11 cellular contexts compared by ENCODE assay signal in the genomic region with DNA sequence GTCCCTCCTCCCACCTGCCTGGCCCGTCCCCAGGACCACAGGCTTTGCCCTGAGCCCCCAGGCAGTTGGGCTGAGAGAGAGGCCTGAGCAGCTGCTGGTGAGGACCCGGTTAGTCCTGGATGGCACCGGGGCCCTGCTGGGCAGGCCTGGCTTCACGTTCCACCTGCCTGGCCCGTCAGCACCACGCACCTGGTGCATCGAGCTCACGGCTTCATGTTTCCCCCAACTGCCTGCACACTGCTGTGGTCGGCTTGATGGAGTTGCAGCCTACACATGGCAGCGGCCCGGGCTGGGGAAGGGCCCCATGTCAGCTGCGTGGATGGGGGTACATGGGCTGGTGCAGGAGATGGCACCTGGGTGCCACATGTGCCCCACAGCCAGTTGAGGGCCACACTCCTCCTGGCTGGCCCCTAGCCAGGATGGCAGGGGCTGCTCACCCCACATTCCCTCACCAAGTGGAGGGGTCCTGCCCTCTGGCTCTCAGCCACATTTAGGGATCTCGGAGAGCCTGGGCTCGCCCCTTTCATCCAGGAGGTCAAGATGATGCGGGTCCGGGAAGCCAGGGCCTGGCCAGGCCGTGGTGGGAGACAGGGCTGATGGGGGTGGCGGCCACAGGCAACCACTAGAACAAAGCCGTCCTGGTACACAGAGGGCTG. TPM values are rescaled to one million over a fixed set of nuclear protein-coding genes. Genes with fewer than 3 reads are reported as not detected.
"Had no signal": no experiment of that assay in that cellular context is flagged by ENCODE, and none has a peak within 500 bp of the region (broad histone marks: within the 10 kb centered on the region; RNA-seq: fewer than 3 reads in every experiment).

No MANE protein-coding gene starts in this region.

- H3K4me1 ChIP-seq: adrenal gland had no signal

- H3K4me3 ChIP-seq: adrenal gland had no signal

- H3K9me3 ChIP-seq: adrenal gland had no signal

- DNase-seq: activated naive CD4-positive, alpha-beta T cell; hypothalamus; retina; stimulated activated CD4-positive, alpha-beta T cell treated with anti-CD3 and anti-CD28 coated beads, Interleukin-2, amount 100 ng/mL, for 48 hours; stimulated activated naive CD4-positive, alpha-beta T cell treated with Interleukin-2 at 50 U/mL for 16 hours; T-helper 9 cell; trophoblast cell had no signal

- H3K27me3 ChIP-seq: adrenal gland had no signal

- H3K27ac ChIP-seq: adrenal gland had no signal

RNA-seq across cellular contexts. Expression of gene NKX1-1, which starts 28.5 kb away (rescaled TPM):
- total RNA-seq: activated T-helper 1 cell treated with anti-CD3 and anti-CD28 coated beads, Interleukin-12 subunit alpha, Interleukin-12 subunit beta, Interleukin-2, Interleukin-4 antibody, amounts not matched to agents 30 ng/mL and 10 ng/mL and 1 ng/mL, durations not matched to agents 14 hours and 24 hours and 36 hours; adrenal gland; dermis microvascular lymphatic vessel endothelial cell; osteocyte had no signal
